In genomic region chr20:61874421-61875068, GRCh38 we compare ENCODE assay signal across 11 cellular contexts.
DNase-seq lines count a peak whose midpoint lies in the region; ATAC-seq, FAIRE-seq and TF ChIP-seq lines count a peak whose summit lies in the region.
"Had no signal": no experiment of that assay in that cellular context is flagged by ENCODE, and none has a peak within 500 bp of the region (broad histone marks: within the 10 kb centered on the region; RNA-seq: fewer than 3 reads in every experiment).

No MANE protein-coding gene starts in this region.

- H3K27me3 ChIP-seq in GM23248 (replicated peaks; ENCODE audit: insufficient read depth) (no peaks in the 10 kb centered on the region), keratinocyte (ENCODE audit: control insufficient read depth, extremely low read depth, insufficient read depth, low read length) (peaks cover 16% of the 10 kb centered on the region)

- WGBS in GM23248 (ENCODE audit: low coverage in 1 of 2, low lambda C conversion rate in 2 of 2, missing lambda C conversion rate in 2 of 2), 2 experiments = 49 to 51% methylated on average over 27 of the region's 27 CpGs

- peak; percentile 21 for DNase-seq in GM23248
- peak; percentile 41 for DNase-seq in NCI-H1092 (lab: John Stamatoyannopoulos, UW)
- DNase-seq in astrocyte of the spinal cord (ENCODE audit: low read depth, low spot score) = peak; percentile 14
- peak; percentile 17 for DNase-seq in keratinocyte (ENCODE audit: low read depth, low spot score)
- no peak for DNase-seq in natural killer cell
- no peak for DNase-seq in NCI-H146 (lab: John Stamatoyannopoulos, UW)
- DNase-seq in NOMO-1 treated with DMSO at 0.1 percent for 48 hours (lab: John Stamatoyannopoulos, UW; ENCODE audit: unreplicated experiment) = no peak
- DNase-seq: activated naive CD4-positive, alpha-beta T cell treated with anti-CD3 and anti-CD28 coated beads, Interleukin-2, amount 50 U/mL, for 16 hours; GOT3 had no signal

- H4K20me1 ChIP-seq in GM23248 (ENCODE audit: insufficient read depth) (no peaks in the 10 kb centered on the region), keratinocyte (ENCODE audit: control insufficient read depth, extremely low read depth, insufficient read depth, low read length) (no peaks in the 10 kb centered on the region)

- H3K4me3 ChIP-seq in GM23248 (no peak overlapping the region), astrocyte of the spinal cord (ENCODE audit: low read depth, low read length) (no peak overlapping the region), keratinocyte (ENCODE audit: control insufficient read depth in 2 of 3, extremely low read depth in 1 of 3, insufficient read depth in 2 of 3, low read depth in 1 of 3, low read length in 3 of 3) (no peak overlapping the region)

- H3K36me3 ChIP-seq in GM23248 (ENCODE audit: low read depth) (no peaks in the 10 kb centered on the region), keratinocyte (ENCODE audit: control insufficient read depth in 2 of 2, extremely low read depth in 1 of 2, insufficient read depth in 2 of 2, low read length in 2 of 2) (no peaks in the 10 kb centered on the region)

- no peaks in the 10 kb centered on the region for H3K36me3 Mint-ChIP-seq in natural killer cell

- H3K9me3 Mint-ChIP-seq in natural killer cell = no peaks in the 10 kb centered on the region

- H3K79me2 ChIP-seq in GM23248 (ENCODE audit: insufficient read depth) (no peaks in the 10 kb centered on the region), keratinocyte (ENCODE audit: control insufficient read depth, insufficient read depth, low read length) (no peaks in the 10 kb centered on the region)

- H3K4me2 ChIP-seq in GM23248 (ENCODE audit: unreplicated experiment) (no peak overlapping the region), keratinocyte (ENCODE audit: control insufficient read depth, extremely low read depth, insufficient read depth, low read depth, low read length) (no peak overlapping the region)
- H3K4me2 ChIP-seq: KMS-11 had no signal

- ATAC-seq in natural killer cell = no peak

- H2AFZ ChIP-seq in GM23248 (no peak overlapping the region), keratinocyte (ENCODE audit: control insufficient read depth, low read length) (no peak overlapping the region)

- H3K9me3 ChIP-seq in GM23248 (ENCODE audit: low read depth) (no peaks in the 10 kb centered on the region), keratinocyte (ENCODE audit: control insufficient read depth, low read depth, low read length) (peaks cover 4% of the 10 kb centered on the region)

- intact Hi-C loops in natural killer cell (cut with micrococcal nuclease) = no loop called here

- no peak overlapping the region for H3K27ac ChIP-seq in GM23248
- no peak overlapping the region for H3K27ac ChIP-seq in keratinocyte (ENCODE audit: control insufficient read depth, insufficient read depth, low read length)
- H3K27ac ChIP-seq: KMS-11 had no signal

- no peaks in the 10 kb centered on the region for H3K4me1 Mint-ChIP-seq in natural killer cell

- TF ChIP-seq CTCF in astrocyte of the spinal cord (IDR thresholded peaks at IDR 0.05; ENCODE audit: low read depth, low read length) (peak; percentile 37), keratinocyte (optimal IDR thresholded peaks at IDR 0.05 in 1 of 3, IDR thresholded peaks at IDR 0.05 in 1 of 3, conservative IDR thresholded peaks at IDR 0.05 in 1 of 3; ENCODE audit: extremely low read depth in 1 of 3, insufficient read depth in 2 of 3, low read length in 3 of 3) (peak; percentile 66 to 95 (median 92)), natural killer cell (IDR thresholded peaks at IDR 0.05) (no peak)

- in situ Hi-C loops in GM23248 (cut with MboI) (loop anchor here (25.0 kb wide), 2 partner anchors 1662 to 1812 kb away; no protein-coding TSS in a partner anchor), astrocyte of the spinal cord (cut with HindIII; ENCODE audit: low sequenced_read_pairs) (no loop called here)

- H3F3A ChIP-seq in GM23248 (ENCODE audit: insufficient read depth) = no peaks in the 10 kb centered on the region

- no peak for FAIRE-seq in keratinocyte (lab: Jason Lieb, UNC)
- FAIRE-seq: frontal cortex had no signal

- H3K4me1 ChIP-seq in GM23248 (ENCODE audit: insufficient read depth) (no peaks in the 10 kb centered on the region), keratinocyte (ENCODE audit: control insufficient read depth, extremely low read depth, insufficient read depth, low read length) (peaks cover 4% of the 10 kb centered on the region)

- H3K27ac Mint-ChIP-seq in natural killer cell = no peak overlapping the region

- H3K9me2 ChIP-seq in GM23248 (ENCODE audit: insufficient read depth) = no peaks in the 10 kb centered on the region

- H3K9ac ChIP-seq in GM23248 = no peak overlapping the region
- H3K9ac ChIP-seq in keratinocyte (ENCODE audit: control insufficient read depth, extremely low read depth, insufficient read depth, low read length) = no peak overlapping the region
- H3K9ac ChIP-seq: KMS-11 had no signal

- H3K27me3 Mint-ChIP-seq in natural killer cell (ENCODE audit: low read depth in 2 of 2) = peaks cover 0 to 2% of the 10 kb centered on the region in 2 donors

- H3K9me1 ChIP-seq in keratinocyte (ENCODE audit: control insufficient read depth, extremely low read depth, insufficient read depth, low read length) = no peaks in the 10 kb centered on the region

- dilution Hi-C loops in keratinocyte (cut with MboI; ENCODE audit: extremely low pct_ligation_motif_present, low sequenced_read_pairs) = no loop called here

- H3K4me3 Mint-ChIP-seq in natural killer cell = no peak overlapping the region

Comparison
In these comparisons a context has a peak if more than half of its experiments do, and no peak if none do; other contexts are left out.
1. DNase-seq: peak in GM23248 (single experiment), NCI-H1092 (single experiment), astrocyte of the spinal cord (single experiment) and keratinocyte (single experiment); none in natural killer cell (single experiment), NCI-H146 (single experiment) and NOMO-1 treated with DMSO at 0.1 percent for 48 hours (single experiment).